In the genomic region with DNA sequence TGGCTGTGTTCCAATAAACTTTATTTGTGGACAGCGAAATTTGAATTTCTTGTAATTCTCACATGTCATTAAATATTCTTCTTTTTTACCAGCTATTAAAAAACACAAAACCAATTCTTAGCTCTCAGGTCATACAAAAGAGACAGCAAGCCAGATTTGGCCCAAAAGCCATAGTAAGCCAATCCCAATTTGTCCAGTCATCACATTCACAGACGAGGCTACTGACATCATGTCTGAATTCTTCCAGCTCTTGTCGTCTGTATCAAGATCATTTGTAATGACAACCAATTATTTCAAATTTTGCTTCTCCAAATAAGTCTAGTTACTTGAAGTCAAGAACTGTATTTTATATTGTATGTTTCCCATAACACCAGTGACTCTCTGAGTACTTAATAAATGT, we compare ENCODE assay signal across 32 cellular contexts.
"Had no signal": no experiment of that assay in that cellular context is flagged by ENCODE, and none has a peak within 500 bp of the region (broad histone marks: within the 10 kb centered on the region; RNA-seq: fewer than 3 reads in every experiment).

No MANE protein-coding gene starts in this region.

- H3K9me3 ChIP-seq: adrenal gland had no signal

- DNase-seq: activated B cell treated with CpG ODN at 0.5 μM for 24 hours; activated CD4-positive, alpha-beta memory T cell treated with anti-CD3 and anti-CD28 coated beads for 36 hours; activated CD4-positive, alpha-beta T cell treated with anti-CD3 and anti-CD28 coated beads for 4 hours; activated CD4-positive, alpha-beta T cell treated with anti-CD3 and anti-CD28 coated beads, Interleukin-2, amount 10 ng/mL, durations not matched to agents 24 days and 14 days; activated CD4-positive, alpha-beta T cell treated with anti-CD3 and anti-CD28 coated beads, Interleukin-2, amount 50 U/mL, for 1 hour; activated CD4-positive, alpha-beta T cell treated with anti-CD3 and anti-CD28 coated beads, Interleukin-2, amount 50 U/mL, for 4 hours; activated CD4-positive, CD25-positive, alpha-beta regulatory T cell treated with anti-CD3 and anti-CD28 coated beads, Interleukin-2, amount 50 U/mL, for 72 hours; activated CD8-positive, alpha-beta memory T cell treated with anti-CD3 and anti-CD28 coated beads, Interleukin-2, amount 50 U/mL, for 4 hours; activated CD8-positive, alpha-beta T cell treated with anti-CD3 and anti-CD28 coated beads for 36 hours; activated effector memory CD4-positive, alpha-beta T cell treated with anti-CD3 and anti-CD28 coated beads, Interleukin-2, amount 50 U/mL, for 16 hours; activated gamma-delta T cell treated with Interleukin-2 at 50 U/mL for 16 hours; activated naive CD4-positive, alpha-beta T cell; activated naive CD4-positive, alpha-beta T cell treated with anti-CD3 and anti-CD28 coated beads for 36 hours; activated naive CD4-positive, alpha-beta T cell treated with anti-CD3 and anti-CD28 coated beads, Interleukin-2, amount 50 U/mL, for 16 hours; activated naive CD8-positive, alpha-beta T cell treated with anti-CD3 and anti-CD28 coated beads for 36 hours; activated T-cell treated with anti-CD3 and anti-CD28 coated beads for 4 hours; activated T-cell treated with anti-CD3 and anti-CD28 coated beads, Interleukin-2, amount 50 U/mL, for 1 hour; activated T-cell treated with anti-CD3 and anti-CD28 coated beads, Interleukin-2, amount 50 U/mL, for 4 hours; activated T-cell treated with anti-CD3 and anti-CD28 coated beads, Interleukin-2, amount 50 U/mL, for 72 hours; adrenal gland; amniotic stem cell; aorta; caudate nucleus; cerebellar nuclear complex; T-helper 1 cell; T-helper 2 cell; T-helper 9 cell had no signal

- H3K36me3 ChIP-seq: adrenal gland, cardiac muscle cell had no signal

- H3K27me3 ChIP-seq: adrenal gland, cardiac muscle cell had no signal

- H3K4me1 ChIP-seq: adrenal gland had no signal

- ATAC-seq: activated CD8-positive, alpha-beta T cell treated with anti-CD3 and anti-CD28 coated beads for 36 hours; activated naive CD4-positive, alpha-beta T cell treated with anti-CD3 and anti-CD28 coated beads, Interleukin-2, amount 50 U/mL, for 72 hours; activated T-cell treated with anti-CD3 and anti-CD28 coated beads, Interleukin-2, amount 50 U/mL, for 4 hours; activated T-cell treated with anti-CD3 and anti-CD28 coated beads, Interleukin-2, amount 50 U/mL, for 72 hours; activated T-helper 17 cell treated with anti-CD3 and anti-CD28 coated beads, Interleukin-2, amount 50 U/mL, for 72 hours had no signal

- H3K27ac ChIP-seq: adrenal gland, cardiac muscle cell, VCaP had no signal

- H3K4me3 ChIP-seq: adrenal gland, cardiac muscle cell had no signal

- FAIRE-seq: TTC549 had no signal
